ENCODE assay signal across 15 cellular contexts in the genomic region with DNA sequence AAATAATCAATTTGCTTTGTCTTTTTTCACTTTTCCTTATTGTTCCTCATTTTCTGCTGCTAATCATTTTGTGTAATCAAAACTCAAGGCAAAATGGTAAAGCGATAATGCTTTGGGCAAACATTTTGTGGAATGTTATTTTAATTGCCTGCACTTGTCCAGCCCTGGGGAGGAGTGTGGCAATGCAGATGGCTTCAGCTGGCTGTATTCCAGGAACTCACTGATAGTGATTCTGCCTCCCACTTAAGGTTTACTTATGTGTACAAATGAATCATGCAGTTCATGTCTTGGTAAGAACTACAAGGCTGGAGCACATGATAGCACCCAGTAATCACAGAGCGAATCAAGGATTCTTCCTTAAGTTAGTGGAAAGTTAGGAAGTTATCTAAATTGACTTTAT.
DNase-seq lines count a peak whose midpoint lies in the region; ATAC-seq and TF ChIP-seq lines count a peak whose summit lies in the region.
"Had no signal": no experiment of that assay in that cellular context is flagged by ENCODE, and none has a peak within 500 bp of the region (broad histone marks: within the 10 kb centered on the region; RNA-seq: fewer than 3 reads in every experiment).

No MANE protein-coding gene starts in this region.

- H3K27ac ChIP-seq in breast epithelium = no peak overlapping the region
- H3K27ac ChIP-seq in thyroid gland = no peak overlapping the region
- H3K27ac ChIP-seq in coronary artery = no peak overlapping the region
- H3K27ac ChIP-seq: HL-60, spleen had no signal

- no peaks in the 10 kb centered on the region for H3K27me3 ChIP-seq in breast epithelium
- no peaks in the 10 kb centered on the region for H3K27me3 ChIP-seq in thyroid gland
- H3K27me3 ChIP-seq: spleen had no signal

- no peak overlapping the region for H3K27ac Mint-ChIP-seq in MCF 10A (ENCODE audit: low read depth, unreplicated experiment)
- H3K27ac Mint-ChIP-seq: T-helper 2 cell treated with Interferon-gamma antibody and Interleukin-4, amounts not matched to agents 5 μg/mL and 100 μg/mL, for 36 hours had no signal

- CTCF ChIA-PET in MCF 10A (lab: Yijun Ruan, JAX) = interaction anchor here (0.6 kb wide), 1 partner anchor 890 kb away, joined by 4 read pairs; no protein-coding TSS in a partner anchor

- H3K9me3 Mint-ChIP-seq in MCF 10A (ENCODE audit: unreplicated experiment) = no peaks in the 10 kb centered on the region
- H3K9me3 Mint-ChIP-seq: central memory CD8-positive, alpha-beta T cell; T-helper 2 cell treated with Interferon-gamma antibody and Interleukin-4, amounts not matched to agents 5 μg/mL and 100 μg/mL, for 36 hours had no signal

- BruUV-seq in MCF 10A (replicated peaks; lab: Mats Ljungman, UMichigan) = no TSS peak

- H3K4me3 ChIP-seq in breast epithelium (no peak overlapping the region), thyroid gland (replicated peaks in 1 of 3) (no peak overlapping the region), coronary artery (no peak overlapping the region)
- H3K4me3 ChIP-seq: spleen had no signal

- H3K9me3 ChIP-seq in breast epithelium (no peaks in the 10 kb centered on the region), thyroid gland (no peaks in the 10 kb centered on the region)
- H3K9me3 ChIP-seq: spleen had no signal

- H3K4me1 Mint-ChIP-seq in MCF 10A (ENCODE audit: insufficient read depth, unreplicated experiment) = peaks cover 4% of the 10 kb centered on the region
- H3K4me1 Mint-ChIP-seq: central memory CD8-positive, alpha-beta T cell had no signal

- no peaks in the 10 kb centered on the region for H3K36me3 ChIP-seq in breast epithelium
- no peaks in the 10 kb centered on the region for H3K36me3 ChIP-seq in thyroid gland
- H3K36me3 ChIP-seq: spleen had no signal

- intact Hi-C loops in MCF 10A (cut with micrococcal nuclease) (no loop called here), breast epithelium (cut with DNase I; ENCODE audit: low total_unique reads) (no loop called here), thyroid gland (cut with DNase I) (no loop called here)

- H3K4me3 Mint-ChIP-seq in MCF 10A (ENCODE audit: unreplicated experiment) = no peak overlapping the region
- H3K4me3 Mint-ChIP-seq: central memory CD8-positive, alpha-beta T cell; T-helper 2 cell treated with Interferon-gamma antibody and Interleukin-4, amounts not matched to agents 5 μg/mL and 100 μg/mL, for 36 hours had no signal

- TF ChIP-seq CTCF in MCF 10A (IDR thresholded peaks at IDR 0.05; ENCODE audit: unreplicated experiment) (no peak), breast epithelium (IDR thresholded peaks at IDR 0.05) (no peak), thyroid gland (IDR thresholded peaks at IDR 0.05) (no peak), coronary artery (IDR thresholded peaks at IDR 0.05) (no peak)

- no peak for ATAC-seq in GM21390 (IDR thresholded peaks at IDR 0.05; ENCODE audit: unreplicated experiment)

- peaks cover 77% of the 10 kb centered on the region for H3K27me3 Mint-ChIP-seq in MCF 10A (ENCODE audit: insufficient read depth, unreplicated experiment)

- 57 to 60% methylated on average over 2 of the region's 2 CpGs for WGBS in thyroid gland, 2 donors

- no peaks in the 10 kb centered on the region for H3K4me1 ChIP-seq in breast epithelium
- peaks cover 0 to 12% of the 10 kb centered on the region in 2 donors for H3K4me1 ChIP-seq in thyroid gland
- H3K4me1 ChIP-seq: spleen had no signal

- TF ChIP-seq POLR2A in breast epithelium (IDR thresholded peaks at IDR 0.05) (no peak), thyroid gland (IDR thresholded peaks at IDR 0.05) (no peak)

- DNase-seq in MCF 10A (ENCODE audit: unreplicated experiment) (peak; percentile 38), breast epithelium (ENCODE audit: low spot score in 2 of 2) (no peak), RPMI7951 (ENCODE audit: low read depth) (peak; percentile 44), fibroblast of gingiva (ENCODE audit: low read depth) (peak; percentile 27), thyroid gland (peak; percentile 4 to 12), midbrain (lab: John Stamatoyannopoulos, UW) (no peak), coronary artery (ENCODE audit: low spot score) (no peak)
- DNase-seq: ACHN, GF-D8, head of caudate nucleus, spleen had no signal

- POLR2A ChIA-PET in MCF 10A (lab: Yijun Ruan, JAX) = no interaction called here

- H3K36me3 Mint-ChIP-seq in MCF 10A (ENCODE audit: insufficient read depth, unreplicated experiment) = no peaks in the 10 kb centered on the region

Comparison
In these comparisons a context has a peak if more than half of its experiments do, and no peak if none do; other contexts are left out.
1. DNase-seq: peak in MCF 10A (single experiment), RPMI7951 (single experiment), fibroblast of gingiva (single experiment) and thyroid gland (2 of 2); none in breast epithelium (0 of 2), midbrain (single experiment) and coronary artery (single experiment).